1 cellular context compared by ENCODE assay signal in the genomic region with DNA sequence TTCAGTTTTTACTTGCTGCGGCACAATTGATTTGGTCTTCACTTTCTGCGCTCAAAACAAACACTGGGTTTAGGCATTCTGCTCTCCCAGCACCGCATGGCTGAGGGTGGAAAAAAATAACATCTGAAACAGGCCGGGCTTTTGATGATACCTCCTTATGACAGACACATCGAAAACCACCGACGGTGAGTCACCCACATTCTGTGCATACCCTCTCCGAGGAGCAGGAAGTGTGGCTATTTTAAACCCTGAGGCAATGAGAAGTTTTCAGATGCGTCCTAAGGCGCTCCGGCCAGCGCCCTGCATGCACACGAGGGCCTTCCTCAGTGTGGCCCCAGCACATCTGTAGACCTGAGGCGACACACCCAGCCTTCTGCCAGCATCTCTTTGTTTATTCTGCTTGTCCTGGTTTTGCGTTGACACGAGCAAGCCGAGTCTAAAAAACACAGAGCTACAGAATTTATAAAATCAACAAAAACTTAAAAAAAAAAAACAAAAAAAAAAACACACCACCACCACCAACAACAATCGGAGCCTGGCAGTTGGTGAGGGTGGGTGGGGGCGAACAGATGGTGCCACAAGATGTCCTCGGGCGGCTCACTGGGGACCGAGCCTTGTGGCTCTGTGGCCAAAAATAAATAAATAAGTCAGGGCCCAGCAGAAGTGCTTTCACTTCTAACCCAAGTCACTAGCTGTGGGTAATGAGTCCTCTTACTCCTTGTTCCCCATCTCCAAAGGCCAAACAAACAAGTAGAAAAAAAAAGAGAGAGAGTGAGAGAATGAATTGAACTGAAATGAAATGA.
TF ChIP-seq lines count a peak whose summit lies in the region.

No MANE protein-coding gene starts in this region.

TF ChIP-seq in K562, 482 proteins besides CTCF, POLR2A, EP300 and RAD21 (continued from another document and continues in another):
- TF ChIP-seq, protein P1, sequence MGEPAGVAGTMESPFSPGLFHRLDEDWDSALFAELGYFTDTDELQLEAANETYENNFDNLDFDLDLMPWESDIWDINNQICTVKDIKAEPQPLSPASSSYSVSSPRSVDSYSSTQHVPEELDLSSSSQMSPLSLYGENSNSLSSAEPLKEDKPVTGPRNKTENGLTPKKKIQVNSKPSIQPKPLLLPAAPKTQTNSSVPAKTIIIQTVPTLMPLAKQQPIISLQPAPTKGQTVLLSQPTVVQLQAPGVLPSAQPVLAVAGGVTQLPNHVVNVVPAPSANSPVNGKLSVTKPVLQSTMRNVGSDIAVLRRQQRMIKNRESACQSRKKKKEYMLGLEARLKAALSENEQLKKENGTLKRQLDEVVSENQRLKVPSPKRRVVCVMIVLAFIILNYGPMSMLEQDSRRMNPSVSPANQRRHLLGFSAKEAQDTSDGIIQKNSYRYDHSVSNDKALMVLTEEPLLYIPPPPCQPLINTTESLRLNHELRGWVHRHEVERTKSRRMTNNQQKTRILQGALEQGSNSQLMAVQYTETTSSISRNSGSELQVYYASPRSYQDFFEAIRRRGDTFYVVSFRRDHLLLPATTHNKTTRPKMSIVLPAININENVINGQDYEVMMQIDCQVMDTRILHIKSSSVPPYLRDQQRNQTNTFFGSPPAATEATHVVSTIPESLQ (CRISPR knock-in tag; IDR thresholded peaks at IDR 0.05): no peak; the same call in 1 of the 2 replicates
- 0 out of 2 replicates have a peak, but pooled peaks have one; percentile 24 for TF ChIP-seq IRF1 (CRISPR knock-in tag; IDR thresholded peaks at IDR 0.05; ENCODE audit: borderline replicate concordance)
- peak in 1 of 2 experiments; percentile 57; a peak in 1 of 4 replicates for TF ChIP-seq TRIM24 (IDR thresholded peaks at IDR 0.05)
- TF ChIP-seq WHSC1 (IDR thresholded peaks at IDR 0.05; ENCODE audit: low read length): no peak
- TF ChIP-seq ATF7 (IDR thresholded peaks at IDR 0.05): peak; percentile 27; the same call in 1 of the 2 replicates
- TF ChIP-seq E2F6 (IDR thresholded peaks at IDR 0.05; ENCODE audit: borderline replicate concordance in 1 of 2, extremely low read depth in 1 of 2, insufficient read depth in 1 of 2, insufficient read length in 1 of 2, low read depth in 1 of 2, low read length in 1 of 2, poor library complexity in 1 of 2, severe bottlenecking in 1 of 2): peak; percentile 56 to 79
- TF ChIP-seq HNRNPL (IDR thresholded peaks at IDR 0.05; ENCODE audit: low read depth, low read length): no peak
- no peak for TF ChIP-seq ZBTB1 (CRISPR knock-in tag; IDR thresholded peaks at IDR 0.05; ENCODE audit: borderline replicate concordance, low read depth)
- TF ChIP-seq, protein P2, sequence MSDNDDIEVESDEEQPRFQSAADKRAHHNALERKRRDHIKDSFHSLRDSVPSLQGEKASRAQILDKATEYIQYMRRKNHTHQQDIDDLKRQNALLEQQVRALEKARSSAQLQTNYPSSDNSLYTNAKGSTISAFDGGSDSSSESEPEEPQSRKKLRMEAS (CRISPR knock-in tag; IDR thresholded peaks at IDR 0.05): peak; percentile 96
- TF ChIP-seq GABPB1 (CRISPR knock-in tag; IDR thresholded peaks at IDR 0.05): peak; percentile 59; the same call in 1 of the 2 replicates
- TF ChIP-seq RNF2 (IDR thresholded peaks at IDR 0.05): 0 out of 2 replicates have a peak, but pooled peaks have one; percentile 23
- no peak for TF ChIP-seq RBM25 (IDR thresholded peaks at IDR 0.05; ENCODE audit: low read depth, low read length, severe bottlenecking)
- peak; percentile 72; the same call in 1 of the 2 replicates for TF ChIP-seq CTBP1 (IDR thresholded peaks at IDR 0.05; ENCODE audit: borderline replicate concordance)
- TF ChIP-seq, protein P3, sequence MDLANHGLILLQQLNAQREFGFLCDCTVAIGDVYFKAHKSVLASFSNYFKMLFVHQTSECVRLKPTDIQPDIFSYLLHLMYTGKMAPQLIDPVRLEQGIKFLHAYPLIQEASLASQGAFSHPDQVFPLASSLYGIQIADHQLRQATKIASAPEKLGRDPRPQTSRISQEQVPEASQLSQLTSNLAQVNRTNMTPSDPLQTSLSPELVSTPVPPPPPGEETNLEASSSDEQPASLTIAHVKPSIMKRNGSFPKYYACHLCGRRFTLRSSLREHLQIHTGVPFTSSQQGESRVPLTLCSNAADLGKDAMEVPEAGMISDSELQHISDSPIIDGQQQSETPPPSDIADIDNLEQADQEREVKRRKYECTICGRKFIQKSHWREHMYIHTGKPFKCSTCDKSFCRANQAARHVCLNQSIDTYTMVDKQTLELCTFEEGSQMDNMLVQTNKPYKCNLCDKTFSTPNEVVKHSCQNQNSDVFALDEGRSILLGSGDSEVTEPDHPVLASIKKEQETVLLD (IDR thresholded peaks at IDR 0.05): no peak
- TF ChIP-seq, protein P4, sequence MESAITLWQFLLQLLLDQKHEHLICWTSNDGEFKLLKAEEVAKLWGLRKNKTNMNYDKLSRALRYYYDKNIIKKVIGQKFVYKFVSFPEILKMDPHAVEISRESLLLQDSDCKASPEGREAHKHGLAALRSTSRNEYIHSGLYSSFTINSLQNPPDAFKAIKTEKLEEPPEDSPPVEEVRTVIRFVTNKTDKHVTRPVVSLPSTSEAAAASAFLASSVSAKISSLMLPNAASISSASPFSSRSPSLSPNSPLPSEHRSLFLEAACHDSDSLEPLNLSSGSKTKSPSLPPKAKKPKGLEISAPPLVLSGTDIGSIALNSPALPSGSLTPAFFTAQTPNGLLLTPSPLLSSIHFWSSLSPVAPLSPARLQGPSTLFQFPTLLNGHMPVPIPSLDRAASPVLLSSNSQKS (CRISPR knock-in tag; IDR thresholded peaks at IDR 0.05): no peak
- TF ChIP-seq ZKSCAN3 (CRISPR knock-in tag; IDR thresholded peaks at IDR 0.05): no peak
- TF ChIP-seq, protein P5, sequence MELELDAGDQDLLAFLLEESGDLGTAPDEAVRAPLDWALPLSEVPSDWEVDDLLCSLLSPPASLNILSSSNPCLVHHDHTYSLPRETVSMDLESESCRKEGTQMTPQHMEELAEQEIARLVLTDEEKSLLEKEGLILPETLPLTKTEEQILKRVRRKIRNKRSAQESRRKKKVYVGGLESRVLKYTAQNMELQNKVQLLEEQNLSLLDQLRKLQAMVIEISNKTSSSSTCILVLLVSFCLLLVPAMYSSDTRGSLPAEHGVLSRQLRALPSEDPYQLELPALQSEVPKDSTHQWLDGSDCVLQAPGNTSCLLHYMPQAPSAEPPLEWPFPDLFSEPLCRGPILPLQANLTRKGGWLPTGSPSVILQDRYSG (tag; conservative IDR thresholded peaks at IDR 0.05; ENCODE audit: low read depth): no peak
- TF ChIP-seq FOXM1 (IDR thresholded peaks at IDR 0.05; ENCODE audit: low read depth): no peak
- TF ChIP-seq FOXM1 (CRISPR knock-in tag; IDR thresholded peaks at IDR 0.05; ENCODE audit: low read depth): no peak
- TF ChIP-seq ZNF551 (CRISPR knock-in tag; IDR thresholded peaks at IDR 0.05): no peak
- TF ChIP-seq NFIX (CRISPR knock-in tag; IDR thresholded peaks at IDR 0.05; ENCODE audit: low read depth): no peak
- TF ChIP-seq SIRT6 (IDR thresholded peaks at IDR 0.05; ENCODE audit: low read depth, low read length): no peak
- no peak for TF ChIP-seq RFX5 (IDR thresholded peaks at IDR 0.05; ENCODE audit: low read depth, low read length)
- TF ChIP-seq, protein P6, sequence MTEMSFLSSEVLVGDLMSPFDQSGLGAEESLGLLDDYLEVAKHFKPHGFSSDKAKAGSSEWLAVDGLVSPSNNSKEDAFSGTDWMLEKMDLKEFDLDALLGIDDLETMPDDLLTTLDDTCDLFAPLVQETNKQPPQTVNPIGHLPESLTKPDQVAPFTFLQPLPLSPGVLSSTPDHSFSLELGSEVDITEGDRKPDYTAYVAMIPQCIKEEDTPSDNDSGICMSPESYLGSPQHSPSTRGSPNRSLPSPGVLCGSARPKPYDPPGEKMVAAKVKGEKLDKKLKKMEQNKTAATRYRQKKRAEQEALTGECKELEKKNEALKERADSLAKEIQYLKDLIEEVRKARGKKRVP (CRISPR knock-in tag; IDR thresholded peaks at IDR 0.05): peak; percentile 21; the same call in 1 of the 2 replicates
- TF ChIP-seq SP2 (IDR thresholded peaks at IDR 0.05; ENCODE audit: extremely low read depth, low read depth, low read length, poor library complexity, severe bottlenecking): no peak
- TF ChIP-seq MGA (IDR thresholded peaks at IDR 0.05): peak; percentile 94
- TF ChIP-seq HOXB6 (CRISPR knock-in tag; IDR thresholded peaks at IDR 0.05; ENCODE audit: borderline replicate concordance): no peak
- no peak for TF ChIP-seq TAF9B (IDR thresholded peaks at IDR 0.05; ENCODE audit: partially characterized antibody)
- 0 out of 2 replicates have a peak, but pooled peaks have one; percentile 6 for TF ChIP-seq ZNF444 (CRISPR knock-in tag; IDR thresholded peaks at IDR 0.05)
- TF ChIP-seq SOX6 (IDR thresholded peaks at IDR 0.05): 0 out of 2 replicates have a peak, but pooled peaks have one; percentile 36
